15 cellular contexts compared by ENCODE assay signal in genomic region chr11:23212829-23213228, GRCh38.
DNase-seq lines count a peak whose midpoint lies in the region; ATAC-seq and TF ChIP-seq lines count a peak whose summit lies in the region.
"Had no signal": no experiment of that assay in that cellular context is flagged by ENCODE, and none has a peak within 500 bp of the region (broad histone marks: within the 10 kb centered on the region; RNA-seq: fewer than 3 reads in every experiment).

No MANE protein-coding gene starts in this region.

- no peak overlapping the region for H3K27ac ChIP-seq in upper lobe of left lung
- H3K27ac ChIP-seq: HL-60, SJSA1 had no signal

- no peaks in the 10 kb centered on the region for H3K4me1 Mint-ChIP-seq in Caco-2 (ENCODE audit: low read depth, unreplicated experiment)
- H3K4me1 Mint-ChIP-seq: CD4-positive, alpha-beta memory T cell had no signal

- CTCF ChIA-PET in Caco-2 (lab: Charles Lee) = no interaction called here

- intact Hi-C loops in Caco-2 (cut with micrococcal nuclease; ENCODE audit: unreplicated experiment) = no loop called here

- H3K27me3 Mint-ChIP-seq in Caco-2 (ENCODE audit: insufficient read depth, unreplicated experiment) = no peaks in the 10 kb centered on the region
- H3K27me3 Mint-ChIP-seq: CD4-positive, alpha-beta memory T cell had no signal

- H3K4me3 Mint-ChIP-seq in Caco-2 (ENCODE audit: unreplicated experiment) = no peak overlapping the region
- H3K4me3 Mint-ChIP-seq: CD4-positive, alpha-beta memory T cell had no signal

- H3K4me1 ChIP-seq in upper lobe of left lung = no peaks in the 10 kb centered on the region
- no peaks in the 10 kb centered on the region for H3K4me1 ChIP-seq in Caco-2
- H3K4me1 ChIP-seq: SJSA1 had no signal

- H3K9me3 ChIP-seq in upper lobe of left lung (no peaks in the 10 kb centered on the region), Caco-2 (no peaks in the 10 kb centered on the region)
- H3K9me3 ChIP-seq: SJSA1 had no signal

- H3K4me3 ChIP-seq in upper lobe of left lung (no peak overlapping the region), Caco-2 (ENCODE audit: low read depth, low read length) (no peak overlapping the region)
- H3K4me3 ChIP-seq: SJSA1 had no signal

- ATAC-seq in upper lobe of left lung (ENCODE audit: low FRiP score in 2 of 2) = no peak
- ATAC-seq: PC-3 had no signal

- H3K27ac Mint-ChIP-seq in Caco-2 (ENCODE audit: unreplicated experiment) = no peak overlapping the region
- H3K27ac Mint-ChIP-seq: CD4-positive, alpha-beta memory T cell had no signal

- POLR2A ChIA-PET in Caco-2 (lab: Charles Lee) = no interaction called here

- H3K9me3 Mint-ChIP-seq in Caco-2 (ENCODE audit: unreplicated experiment) = no peaks in the 10 kb centered on the region

- DNase-seq in COLO668 (lab: John Stamatoyannopoulos, UW; ENCODE audit: unreplicated experiment) (peak; percentile 33), DMS79 (lab: John Stamatoyannopoulos, UW) (peak; percentile 24), NCI-H510A (lab: John Stamatoyannopoulos, UW) (peak; percentile 4), kidney tubule cell (ENCODE audit: low spot score) (peak; percentile 29), NCI-H1048 (lab: John Stamatoyannopoulos, UW) (no peak), upper lobe of left lung (no peak), Caco-2 (no peak)
- DNase-seq in activated naive CD4-positive, alpha-beta T cell (lab: John Stamatoyannopoulos, UW) = no peak
- DNase-seq: CD4-positive, alpha-beta memory T cell; H7; NCI-H2029 treated with DMSO at 0.1 percent for 48 hours; PC-3; SW 1271 had no signal

- TF ChIP-seq POLR2A in upper lobe of left lung (IDR thresholded peaks at IDR 0.05) = no peak

- H3K36me3 ChIP-seq in upper lobe of left lung (no peaks in the 10 kb centered on the region), Caco-2 (ENCODE audit: control insufficient read depth, insufficient read depth, low read length) (no peaks in the 10 kb centered on the region)
- H3K36me3 ChIP-seq: SJSA1 had no signal

- no TSS peak for BruUV-seq in Caco-2 (replicated peaks; lab: Mats Ljungman, UMichigan)

- no peak for TF ChIP-seq CTCF in upper lobe of left lung (IDR thresholded peaks at IDR 0.05)
- no peak for TF ChIP-seq CTCF in Caco-2 (IDR thresholded peaks at IDR 0.05; ENCODE audit: insufficient read depth in 1 of 2, low read depth in 1 of 2, low read length in 1 of 2, severe bottlenecking in 1 of 2, unreplicated experiment in 1 of 2)

- H3K27me3 ChIP-seq in upper lobe of left lung = no peaks in the 10 kb centered on the region
- no peaks in the 10 kb centered on the region for H3K27me3 ChIP-seq in Caco-2 (replicated peaks; ENCODE audit: control insufficient read depth, insufficient read depth, low read length)
- H3K27me3 ChIP-seq: SJSA1 had no signal

- no peak for TF ChIP-seq EP300 in upper lobe of left lung (IDR thresholded peaks at IDR 0.05)

- no peaks in the 10 kb centered on the region for H3K36me3 Mint-ChIP-seq in Caco-2 (ENCODE audit: insufficient read depth, unreplicated experiment)
- H3K36me3 Mint-ChIP-seq: CD4-positive, alpha-beta memory T cell had no signal

Comparison
In these comparisons a context has a peak if more than half of its experiments do, and no peak if none do; other contexts are left out.
1. DNase-seq: peak in COLO668 (single experiment), DMS79 (single experiment), NCI-H510A (single experiment) and kidney tubule cell (single experiment); none in NCI-H1048 (single experiment), activated naive CD4-positive, alpha-beta T cell (0 of 4), upper lobe of left lung (0 of 2) and Caco-2 (0 of 2).